ENCODE assay signal across 15 cellular contexts in genomic region chr21:27269646-27270045, GRCh38.
DNase-seq lines count a peak whose midpoint lies in the region; ATAC-seq, FAIRE-seq and TF ChIP-seq lines count a peak whose summit lies in the region.
"Had no signal": no experiment of that assay in that cellular context is flagged by ENCODE, and none has a peak within 500 bp of the region (broad histone marks: within the 10 kb centered on the region; RNA-seq: fewer than 3 reads in every experiment).

No MANE protein-coding gene starts in this region.

- no peak overlapping the region for H3K4me3 ChIP-seq in breast epithelium
- H3K4me3 ChIP-seq in SK-N-SH (ENCODE audit: low read depth in 2 of 2, low read length in 1 of 2), result no peak overlapping the region
- H3K4me3 ChIP-seq in uterus, result no peak overlapping the region
- H3K4me3 ChIP-seq in small intestine (ENCODE audit: low read depth in 1 of 2, low read length in 2 of 2), result no peak overlapping the region
- H3K4me3 ChIP-seq in mucosa of descending colon, result no peak overlapping the region
- H3K4me3 ChIP-seq: SJSA1, thoracic aorta had no signal

- H3K9me3 Mint-ChIP-seq in MCF 10A (ENCODE audit: unreplicated experiment), result peaks cover 6% of the 10 kb centered on the region
- H3K9me3 Mint-ChIP-seq: brain had no signal

- ATAC-seq in foreskin keratinocyte (peak; percentile 91), mucosa of descending colon (no peak)
- ATAC-seq: naive thymus-derived CD4-positive, alpha-beta T cell had no signal

- no peak for TF ChIP-seq CTCF in MCF 10A (IDR thresholded peaks at IDR 0.05; ENCODE audit: unreplicated experiment)
- TF ChIP-seq CTCF in breast epithelium (IDR thresholded peaks at IDR 0.05), result no peak
- TF ChIP-seq CTCF in SK-N-SH (IDR thresholded peaks at IDR 0.05), result no peak
- no peak for TF ChIP-seq CTCF in foreskin keratinocyte (conservative IDR thresholded peaks at IDR 0.05)
- TF ChIP-seq CTCF in uterus (IDR thresholded peaks at IDR 0.05), result no peak
- TF ChIP-seq CTCF in mucosa of descending colon (IDR thresholded peaks at IDR 0.05), result no peak

- no peak overlapping the region for H3K4me2 ChIP-seq in SK-N-SH

- BruUV-seq in MCF 10A (replicated peaks; lab: Mats Ljungman, UMichigan), result no TSS peak

- TF ChIP-seq POLR2A in breast epithelium (IDR thresholded peaks at IDR 0.05) (no peak), uterus (IDR thresholded peaks at IDR 0.05) (no peak)

- H3F3A ChIP-seq in SK-N-SH (replicated peaks; ENCODE audit: insufficient read depth), result peaks cover under 1% of the 10 kb centered on the region

- no peak for TF ChIP-seq RAD21 in SK-N-SH (IDR thresholded peaks at IDR 0.05; ENCODE audit: low read length)

- CTCF ChIA-PET in MCF 10A (lab: Yijun Ruan, JAX) (interaction anchor here (0.7 kb wide), 1 partner anchor 11 kb away, joined by 4 read pairs; no protein-coding TSS in a partner anchor), SK-N-SH (lab: Yijun Ruan, JAX) (interaction anchor here (0.6 kb wide), 1 partner anchor 269 kb away, joined by 3 read pairs; no protein-coding TSS in a partner anchor)

- H3K4me1 ChIP-seq in breast epithelium, result no peaks in the 10 kb centered on the region
- H3K4me1 ChIP-seq in SK-N-SH (ENCODE audit: control insufficient read depth in 1 of 2, insufficient read depth in 2 of 2, low read depth in 1 of 2, low read length in 1 of 2), result peaks cover 0 to 6% of the 10 kb centered on the region in 2 experiments; a peak in 1 of 4 replicates
- H3K4me1 ChIP-seq in foreskin keratinocyte, result no peaks in the 10 kb centered on the region
- peaks cover 4 to 20% of the 10 kb centered on the region in 2 donors for H3K4me1 ChIP-seq in uterus
- H3K4me1 ChIP-seq in small intestine (ENCODE audit: control insufficient read depth in 2 of 2, insufficient read depth in 1 of 2, low read depth in 1 of 2, low read length in 1 of 2), result no peaks in the 10 kb centered on the region
- no peaks in the 10 kb centered on the region for H3K4me1 ChIP-seq in mucosa of descending colon (ENCODE audit: low read depth)

- POLR2A ChIA-PET in MCF 10A (lab: Yijun Ruan, JAX) (interaction anchor here (0.5 to 0.7 kb wide), 4 partner anchors 9 to 107 kb away, joined by 3 to 4 read pairs (median 3); no protein-coding TSS in a partner anchor), SK-N-SH (lab: Yijun Ruan, JAX) (no interaction called here)

- no peak overlapping the region for H2AFZ ChIP-seq in SK-N-SH (ENCODE audit: low read depth)

- no peak for FAIRE-seq in small intestine (lab: Jason Lieb, UNC)
- FAIRE-seq: A204.1 had no signal

- H3K4me3 Mint-ChIP-seq in MCF 10A (ENCODE audit: unreplicated experiment), result no peak overlapping the region
- H3K4me3 Mint-ChIP-seq: brain; naive thymus-derived CD4-positive, alpha-beta T cell had no signal

- H3K9ac ChIP-seq in SK-N-SH, result no peak overlapping the region

- peaks cover 13% of the 10 kb centered on the region for H3K4me1 Mint-ChIP-seq in MCF 10A (ENCODE audit: insufficient read depth, unreplicated experiment)
- H3K4me1 Mint-ChIP-seq: brain; naive thymus-derived CD4-positive, alpha-beta T cell had no signal

- no peaks in the 10 kb centered on the region for H4K20me1 ChIP-seq in SK-N-SH (ENCODE audit: insufficient read depth)

- H3K27me3 Mint-ChIP-seq in MCF 10A (ENCODE audit: insufficient read depth, unreplicated experiment), result no peaks in the 10 kb centered on the region
- H3K27me3 Mint-ChIP-seq: brain; naive thymus-derived CD4-positive, alpha-beta T cell had no signal

- no peaks in the 10 kb centered on the region for H3K36me3 Mint-ChIP-seq in MCF 10A (ENCODE audit: insufficient read depth, unreplicated experiment)
- H3K36me3 Mint-ChIP-seq: brain; naive thymus-derived CD4-positive, alpha-beta T cell had no signal

- H3K27ac ChIP-seq in breast epithelium, result peak overlapping the region in 1 of 2 donors; percentile 76
- 0 out of 4 replicates have a peak overlapping the region, but pooled peaks of 1 of the 2 experiments have one; percentile 42 for H3K27ac ChIP-seq in SK-N-SH (ENCODE audit: low read depth in 2 of 2, low read length in 1 of 2)
- H3K27ac ChIP-seq in foreskin keratinocyte, result no peak overlapping the region
- peak overlapping the region; percentile 75 to 84 for H3K27ac ChIP-seq in uterus
- H3K27ac ChIP-seq in small intestine (ENCODE audit: low read depth in 1 of 2, low read length in 1 of 2), result no peak overlapping the region
- H3K27ac ChIP-seq: SJSA1, thoracic aorta had no signal

- H3K27me3 ChIP-seq in breast epithelium (no peaks in the 10 kb centered on the region), SK-N-SH (ENCODE audit: insufficient read depth) (no peaks in the 10 kb centered on the region), foreskin keratinocyte (no peaks in the 10 kb centered on the region), uterus (no peaks in the 10 kb centered on the region), small intestine (ENCODE audit: control insufficient read depth in 2 of 2, insufficient read depth in 2 of 2, low read length in 2 of 2) (no peaks in the 10 kb centered on the region)
- H3K27me3 ChIP-seq: SJSA1 had no signal

- intact Hi-C loops in MCF 10A (cut with micrococcal nuclease), result loop anchor here (2.0 kb wide), 1 partner anchor 51 kb away; no protein-coding TSS in a partner anchor
- intact Hi-C loops in breast epithelium (cut with DNase I; ENCODE audit: low total_unique reads), result loop anchor here (5.0 kb wide), 1 partner anchor 1503 kb away; no protein-coding TSS in a partner anchor
- intact Hi-C loops in uterus (cut with DNase I; ENCODE audit: low total_unique reads), result no loop called here
- intact Hi-C loops in mucosa of descending colon (cut with DNase I, micrococcal nuclease), result no loop called here

- no peaks in the 10 kb centered on the region for H3K9me3 ChIP-seq in breast epithelium
- H3K9me3 ChIP-seq in SK-N-SH, result no peaks in the 10 kb centered on the region
- H3K9me3 ChIP-seq in uterus, result no peaks in the 10 kb centered on the region
- no peaks in the 10 kb centered on the region for H3K9me3 ChIP-seq in small intestine (ENCODE audit: control insufficient read depth, low read depth)
- H3K9me3 ChIP-seq in mucosa of descending colon, result no peaks in the 10 kb centered on the region
- H3K9me3 ChIP-seq: SJSA1, thoracic aorta had no signal

- no peaks in the 10 kb centered on the region for H3K9me2 ChIP-seq in SK-N-SH

- no peaks in the 10 kb centered on the region for H3K79me2 ChIP-seq in SK-N-SH (ENCODE audit: insufficient read depth)

- H3K36me3 ChIP-seq in breast epithelium (no peaks in the 10 kb centered on the region), SK-N-SH (replicated peaks in 1 of 2; ENCODE audit: control insufficient read depth in 1 of 2, insufficient read depth in 2 of 2, low read length in 1 of 2) (no peaks in the 10 kb centered on the region), uterus (no peaks in the 10 kb centered on the region), small intestine (ENCODE audit: control insufficient read depth in 2 of 2, insufficient read depth in 2 of 2, low read length in 2 of 2) (no peaks in the 10 kb centered on the region), mucosa of descending colon (ENCODE audit: low read depth) (no peaks in the 10 kb centered on the region)
- H3K36me3 ChIP-seq: SJSA1, thoracic aorta had no signal

- no peak for TF ChIP-seq EP300 in SK-N-SH (IDR thresholded peaks at IDR 0.05; ENCODE audit: borderline replicate concordance in 1 of 2, low read depth in 1 of 2, low read length in 1 of 2)

- DNase-seq in MCF 10A (ENCODE audit: unreplicated experiment), result peak; percentile 83
- no peak for DNase-seq in breast epithelium (ENCODE audit: low spot score in 2 of 2)
- DNase-seq in SK-N-SH, result no peak
- peak; percentile 73 to 84 for DNase-seq in foreskin keratinocyte
- DNase-seq in uterus, result no peak
- no peak for DNase-seq in NCI-H187 (lab: John Stamatoyannopoulos, UW)
- DNase-seq in small intestine, result no peak
- no peak for DNase-seq in mucosa of descending colon
- DNase-seq: naive thymus-derived CD4-positive, alpha-beta T cell; NCI-H2107; stimulated activated CD4-positive, alpha-beta T cell treated with anti-CD3 and anti-CD28 coated beads, Interleukin-2, amount 100 ng/mL, for 48 hours had no signal

- peak overlapping the region; percentile 50 for H3K27ac Mint-ChIP-seq in MCF 10A (ENCODE audit: low read depth, unreplicated experiment)
- H3K27ac Mint-ChIP-seq: naive thymus-derived CD4-positive, alpha-beta T cell had no signal

TF ChIP-seq in SK-N-SH, 30 proteins besides CTCF, POLR2A, EP300 and RAD21 (continues in another document):
- TF ChIP-seq RFX5 (IDR thresholded peaks at IDR 0.05; ENCODE audit: low read length), result no peak
- no peak for TF ChIP-seq SIN3A (IDR thresholded peaks at IDR 0.05; ENCODE audit: borderline replicate concordance, low read depth, low read length)
- TF ChIP-seq TCF12 (IDR thresholded peaks at IDR 0.05), result peak; percentile 36; the same call in 1 of the 2 replicates
- TF ChIP-seq PBX3 (IDR thresholded peaks at IDR 0.05), result no peak; the same call in 1 of the 2 replicates
- TF ChIP-seq JUND (IDR thresholded peaks at IDR 0.05), result peak; percentile 42; the same call in 1 of the 2 replicates
- no peak for TF ChIP-seq EZH2phosphoT487 (IDR thresholded peaks at IDR 0.05; ENCODE audit: borderline replicate concordance, low read depth)
- TF ChIP-seq ZBTB33 (IDR thresholded peaks at IDR 0.05; ENCODE audit: borderline replicate concordance, low read depth), result no peak

Comparison
In these comparisons a context has a peak if more than half of its experiments do, and no peak if none do; other contexts are left out.
1. DNase-seq: peak in MCF 10A (single experiment) and foreskin keratinocyte (2 of 2); none in breast epithelium (0 of 2), SK-N-SH (single experiment), uterus (0 of 2), NCI-H187 (0 of 2), small intestine (single experiment) and mucosa of descending colon (0 of 3).
2. H3K27ac ChIP-seq: peak in uterus (2 of 2); none in foreskin keratinocyte (single experiment) and small intestine (0 of 2).
3. intact Hi-C loops: an anchor here in MCF 10A (2.0 kb wide) and breast epithelium (5.0 kb wide); none called in uterus and mucosa of descending colon.